8 cellular contexts compared by ENCODE assay signal in genomic region chr3:197950661-197951029, GRCh38. TPM values are rescaled to one million over a fixed set of nuclear protein-coding genes. Genes with fewer than 3 reads are reported as not detected.
DNase-seq lines count a peak whose midpoint lies in the region; ATAC-seq, FAIRE-seq and TF ChIP-seq lines count a peak whose summit lies in the region.

No MANE protein-coding gene starts in this region.

- H3K36me3 ChIP-seq in ACC112 (ENCODE audit: insufficient read depth, low read length) (peaks cover 46% of the 10 kb centered on the region), HUES64 (ENCODE audit: insufficient read depth, low read length) (peaks cover 50% of the 10 kb centered on the region), muscle layer of duodenum (ENCODE audit: control insufficient read depth in 1 of 2, insufficient read depth in 2 of 2, low read length in 2 of 2) (peaks cover 26 to 47% of the 10 kb centered on the region in 2 donors)

- no peak for ATAC-seq in GM18861 (IDR thresholded peaks at IDR 0.05; ENCODE audit: unreplicated experiment)
- ATAC-seq in GM21529 (IDR thresholded peaks at IDR 0.05; ENCODE audit: unreplicated experiment), result no peak

- H3K27me3 ChIP-seq in ACC112 (ENCODE audit: insufficient read depth, low read length) (no peaks in the 10 kb centered on the region), HUES64 (ENCODE audit: insufficient read depth, low read length) (no peaks in the 10 kb centered on the region), muscle layer of duodenum (ENCODE audit: low read depth, low read length) (no peaks in the 10 kb centered on the region)

- WGBS in HUES64, result under 1% methylated on average over 10 of the region's 10 CpGs

- H3K9me3 ChIP-seq in HUES64 (ENCODE audit: insufficient read depth, low read depth, low read length) (no peaks in the 10 kb centered on the region), muscle layer of duodenum (ENCODE audit: control insufficient read depth in 1 of 2, low read length in 2 of 2) (no peaks in the 10 kb centered on the region)

- peak overlapping the region; percentile 96 for H3K9ac ChIP-seq in HUES64 (ENCODE audit: low read depth, low read length)

- peak overlapping the region; percentile 92 for H3K4me3 ChIP-seq in ACC112 (ENCODE audit: low read depth, low read length)
- H3K4me3 ChIP-seq in HUES64 (ENCODE audit: low read length), result peak overlapping the region; percentile 81
- H3K4me3 ChIP-seq in muscle layer of duodenum (ENCODE audit: low read depth in 1 of 2, low read length in 2 of 2), result peak overlapping the region; percentile 89 to 100

- no peak for FAIRE-seq in GM12891 (lab: Jason Lieb, UNC)

- no peak for TF ChIP-seq POLR2A in GM12891 (IDR thresholded peaks at IDR 0.05; ENCODE audit: low read depth, low read length)

- H3K27ac ChIP-seq in ACC112 (ENCODE audit: low read depth, low read length) (peak overlapping the region; percentile 97), HUES64 (ENCODE audit: low read depth, low read length) (peak overlapping the region; percentile 90), caudate nucleus (ENCODE audit: low read depth, low read length) (peak overlapping the region; percentile 100), muscle layer of duodenum (ENCODE audit: low read length) (peak overlapping the region; percentile 99)

- DNase-seq in caudate nucleus (lab: John Stamatoyannopoulos, UW) (peak in 1 of 61 donors; percentile 22), GM12891 (ENCODE audit: insufficient read length, low spot score) (no peak), superior temporal gyrus (ENCODE audit: extremely low spot score) (no peak)

- H3K4me1 ChIP-seq in ACC112 (ENCODE audit: control insufficient read depth, insufficient read depth, low read length, unreplicated experiment) (peaks cover 31% of the 10 kb centered on the region), HUES64 (ENCODE audit: insufficient read depth, low read length) (peaks cover 11% of the 10 kb centered on the region; the same call in 1 of the 2 replicates), muscle layer of duodenum (ENCODE audit: control insufficient read depth in 1 of 2, insufficient read depth in 2 of 2, low read length in 2 of 2) (peaks cover 0 to 35% of the 10 kb centered on the region in 2 donors)

- no peak overlapping the region for H2AFZ ChIP-seq in ACC112 (ENCODE audit: low read length, unreplicated experiment)

- H3K79me2 ChIP-seq in ACC112 (ENCODE audit: control insufficient read depth, insufficient read depth, low read length, unreplicated experiment), result peaks cover 49% of the 10 kb centered on the region

TF ChIP-seq in GM12891, 5 proteins besides CTCF, POLR2A, EP300 and RAD21:
- TF ChIP-seq POLR2AphosphoS5 (IDR thresholded peaks at IDR 0.05; ENCODE audit: low read depth, low read length) (no peak), PAX5 (IDR thresholded peaks at IDR 0.05; ENCODE audit: insufficient read depth, low read length, severe bottlenecking) (no peak), TAF1 (IDR thresholded peaks at IDR 0.05; ENCODE audit: low read depth, low read length) (no peak), POU2F2 (IDR thresholded peaks at IDR 0.05; ENCODE audit: low read depth, low read length) (no peak), SPI1 (IDR thresholded peaks at IDR 0.05; ENCODE audit: low read depth, low read length) (no peak)

RNA-seq across cellular contexts. Expression of gene RPL35A, which starts 0.7 kb away (rescaled TPM):
- 1,456 TPM for polyA plus RNA-seq in HUES64 (2013, experiment 1 of 2)
- polyA plus RNA-seq in HUES64 (2013, experiment 2 of 2), result 1,538 TPM
- polyA plus RNA-seq in GM12891 (2012; ENCODE audit: low read depth, missing spikeins), result 4,137 TPM

RNA-seq across cellular contexts. Expression of gene LMLN, which starts 9.4 kb away (rescaled TPM):
- polyA plus RNA-seq in HUES64 (2013, experiment 1 of 2), result 2.0 TPM
- 3.4 TPM for polyA plus RNA-seq in HUES64 (2013, experiment 2 of 2)
- 0.82 TPM for polyA plus RNA-seq in GM12891 (2012; ENCODE audit: low read depth, missing spikeins)
